In the genomic region with DNA sequence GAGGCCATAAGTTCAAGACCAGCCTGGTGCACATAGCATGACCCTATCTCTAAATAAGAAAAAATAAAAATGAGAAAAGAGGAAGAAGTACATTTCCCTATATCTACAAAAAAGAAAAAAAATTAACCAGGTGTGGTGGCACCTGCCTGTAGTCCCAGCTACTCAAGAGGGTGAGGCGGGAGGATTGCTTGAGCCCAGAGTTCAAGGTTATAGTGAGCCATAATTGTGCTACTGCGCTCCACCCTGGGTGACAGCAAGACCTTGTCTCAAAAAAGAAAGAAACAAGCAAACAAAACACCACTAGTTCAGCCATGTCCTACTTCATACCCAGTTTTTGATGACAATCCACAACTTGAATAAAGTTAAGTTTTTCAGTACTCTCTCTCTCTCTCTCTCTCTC, we compare ENCODE assay signal across 34 cellular contexts. TPM values are rescaled to one million over a fixed set of nuclear protein-coding genes. Genes with fewer than 3 reads are reported as not detected.
"Had no signal": no experiment of that assay in that cellular context is flagged by ENCODE, and none has a peak within 500 bp of the region (broad histone marks: within the 10 kb centered on the region; RNA-seq: fewer than 3 reads in every experiment).

No MANE protein-coding gene starts in this region.

- H3K4me1 Mint-ChIP-seq: activated naive CD8-positive, alpha-beta T cell treated with anti-CD3 and anti-CD28 coated beads, Interleukin-2, amount 10 ng/mL, durations not matched to agents 7 days and 5 days had no signal

- H3K9me3 ChIP-seq: adrenal gland, SJCRH30, SK-N-SH had no signal

- H3K27ac Mint-ChIP-seq: activated B cell treated with CpG ODN at 0.5 μM for 24 hours; activated CD4-positive, alpha-beta memory T cell treated with anti-CD3 and anti-CD28 coated beads for 36 hours; activated CD4-positive, alpha-beta T cell treated with anti-CD3 and anti-CD28 coated beads, Interleukin-2, amount 10 ng/mL, durations not matched to agents 24 days and 14 days; activated naive CD4-positive, alpha-beta T cell treated with anti-CD3 and anti-CD28 coated beads, Interleukin-2, amount 10 ng/mL, durations not matched to agents 7 days and 5 days; activated naive CD8-positive, alpha-beta T cell treated with anti-CD3 and anti-CD28 coated beads, Interleukin-2, amount 10 ng/mL, durations not matched to agents 7 days and 5 days; T-helper 1 cell treated with Interleukin-12 subunit alpha and Interleukin-12 subunit beta and Interleukin-4 antibody, amounts not matched to agents 30 μg/mL and 1 μg/mL, for 36 hours had no signal

- H3K9ac ChIP-seq: SK-N-SH had no signal

- H3K4me1 ChIP-seq: SJCRH30 had no signal

- H3K9me3 Mint-ChIP-seq: activated B cell treated with CpG ODN at 0.5 μM for 24 hours; activated CD4-positive, alpha-beta memory T cell treated with anti-CD3 and anti-CD28 coated beads for 36 hours; activated CD4-positive, alpha-beta T cell treated with anti-CD3 and anti-CD28 coated beads, Interleukin-2, amount 10 ng/mL, durations not matched to agents 24 days and 14 days; activated naive CD4-positive, alpha-beta T cell treated with anti-CD3 and anti-CD28 coated beads, Interleukin-2, amount 10 ng/mL, durations not matched to agents 7 days and 5 days; activated naive CD8-positive, alpha-beta T cell treated with anti-CD3 and anti-CD28 coated beads, Interleukin-2, amount 10 ng/mL, durations not matched to agents 7 days and 5 days; activated T-cell treated with anti-CD3 and anti-CD28 coated beads, Interleukin-2, amount 50 U/mL, for 4 hours; T-helper 1 cell treated with Interleukin-12 subunit alpha and Interleukin-12 subunit beta and Interleukin-4 antibody, amounts not matched to agents 30 μg/mL and 1 μg/mL, for 36 hours had no signal

- H3K4me3 Mint-ChIP-seq: activated B cell treated with CpG ODN at 0.5 μM for 24 hours; activated CD4-positive, alpha-beta memory T cell treated with anti-CD3 and anti-CD28 coated beads for 36 hours; activated CD4-positive, alpha-beta T cell treated with anti-CD3 and anti-CD28 coated beads, Interleukin-2, amount 10 ng/mL, durations not matched to agents 24 days and 14 days; activated naive CD4-positive, alpha-beta T cell treated with anti-CD3 and anti-CD28 coated beads, Interleukin-2, amount 10 ng/mL, durations not matched to agents 7 days and 5 days; activated naive CD8-positive, alpha-beta T cell treated with anti-CD3 and anti-CD28 coated beads, Interleukin-2, amount 10 ng/mL, durations not matched to agents 7 days and 5 days; activated T-cell treated with anti-CD3 and anti-CD28 coated beads, Interleukin-2, amount 50 U/mL, for 4 hours; T-helper 1 cell treated with Interleukin-12 subunit alpha and Interleukin-12 subunit beta and Interleukin-4 antibody, amounts not matched to agents 30 μg/mL and 1 μg/mL, for 36 hours had no signal

- FAIRE-seq: TTC549 had no signal

- H3K27me3 ChIP-seq: adrenal gland, SJCRH30 had no signal

- H3K36me3 ChIP-seq: adrenal gland, SJCRH30 had no signal

- H3K27ac ChIP-seq: adrenal gland, RWPE1, SJCRH30 had no signal

- DNase-seq: activated B cell treated with CpG ODN at 0.5 μM for 24 hours; activated CD4-positive, alpha-beta memory T cell treated with anti-CD3 and anti-CD28 coated beads for 36 hours; activated CD4-positive, alpha-beta T cell treated with anti-CD3 and anti-CD28 coated beads for 1 hour; activated CD4-positive, alpha-beta T cell treated with anti-CD3 and anti-CD28 coated beads, Interleukin-2, amount 10 ng/mL, durations not matched to agents 24 days and 14 days; activated CD8-positive, alpha-beta memory T cell treated with anti-CD3 and anti-CD28 coated beads for 24 hours; activated gamma-delta T cell; activated naive CD4-positive, alpha-beta T cell treated with anti-CD3 and anti-CD28 coated beads, Interleukin-2, amount 10 ng/mL, durations not matched to agents 7 days and 5 days; activated naive CD8-positive, alpha-beta T cell treated with anti-CD3 and anti-CD28 coated beads, Interleukin-2, amount 10 ng/mL, durations not matched to agents 7 days and 5 days; activated T-cell treated with anti-CD3 and anti-CD28 coated beads, Interleukin-2, amount 50 U/mL, for 4 hours; adrenal gland; anterior cingulate cortex; caudate nucleus; IMR-90; KBM-7; NCI-H1092; NCI-H1417 treated with DMSO at 0.1 percent for 48 hours; NCI-H1694; NCI-H2029; NCI-H2107; NCI-H510A treated with DMSO at 0.1 percent for 48 hours; NCI-H69; NK-92 treated with Interleukin-12 subunit alpha and Interleukin-12 subunit beta, amount 100 ng/mL, for 24 hours; OCI-M1; Right ventricle myocardium superior; SJCRH30; SK-N-SH; SW 1271; T1000 had no signal

- H3K4me3 ChIP-seq: adrenal gland, SJCRH30 had no signal

- H3K36me3 Mint-ChIP-seq: activated CD4-positive, alpha-beta memory T cell treated with anti-CD3 and anti-CD28 coated beads for 36 hours; activated naive CD4-positive, alpha-beta T cell treated with anti-CD3 and anti-CD28 coated beads, Interleukin-2, amount 10 ng/mL, durations not matched to agents 7 days and 5 days; activated naive CD8-positive, alpha-beta T cell treated with anti-CD3 and anti-CD28 coated beads, Interleukin-2, amount 10 ng/mL, durations not matched to agents 7 days and 5 days had no signal

- ATAC-seq: activated T-cell treated with anti-CD3 and anti-CD28 coated beads, Interleukin-2, amount 50 U/mL, for 4 hours; Panc1 had no signal

- H3K27me3 Mint-ChIP-seq: activated B cell treated with CpG ODN at 0.5 μM for 24 hours; activated CD4-positive, alpha-beta memory T cell treated with anti-CD3 and anti-CD28 coated beads for 36 hours had no signal

RNA-seq across cellular contexts. Expression of a gene that starts 30.7 kb away (rescaled TPM):
- total RNA-seq: activated B cell treated with CpG ODN at 0.5 μM for 24 hours; activated CD4-positive, alpha-beta memory T cell treated with anti-CD3 and anti-CD28 coated beads for 36 hours; activated CD4-positive, alpha-beta T cell treated with anti-CD3 and anti-CD28 coated beads, Interleukin-2, amount 10 ng/mL, durations not matched to agents 24 days and 14 days; activated naive CD8-positive, alpha-beta T cell treated with anti-CD3 and anti-CD28 coated beads, Interleukin-2, amount 10 ng/mL, durations not matched to agents 7 days and 5 days; activated T-cell treated with anti-CD3 and anti-CD28 coated beads, Interleukin-2, amount 50 U/mL, for 4 hours; IMR-90; LHCN-M2; M059J; SJCRH30 had no signal
- polyA plus RNA-seq: IMR-90, SK-N-SH had no signal

RNA-seq across cellular contexts. Expression of a gene that starts 30.9 kb away (rescaled TPM):
- total RNA-seq: activated CD4-positive, alpha-beta T cell treated with anti-CD3 and anti-CD28 coated beads, Interleukin-2, amount 10 ng/mL, durations not matched to agents 24 days and 14 days; activated naive CD8-positive, alpha-beta T cell treated with anti-CD3 and anti-CD28 coated beads, Interleukin-2, amount 10 ng/mL, durations not matched to agents 7 days and 5 days; IMR-90; LHCN-M2; M059J had no signal
- polyA plus RNA-seq: IMR-90, SK-N-SH had no signal
